1 cellular context compared by ENCODE assay signal in genomic region chr14:100862277-100862676, GRCh38.
TF ChIP-seq lines count a peak whose summit lies in the region.

No MANE protein-coding gene starts in this region.

TF ChIP-seq in HepG2, 621 proteins besides CTCF, POLR2A, EP300 and RAD21:
- no peak for TF ChIP-seq ZNF792 (CRISPR knock-in tag; IDR thresholded peaks at IDR 0.05)
- peak; percentile 72 to 83 for TF ChIP-seq MAFK (conservative IDR thresholded peaks at IDR 0.05 in 1 of 2, IDR thresholded peaks at IDR 0.05 in 1 of 2; ENCODE audit: low read length in 2 of 2)
- no peak for TF ChIP-seq PBX2 (CRISPR knock-in tag; IDR thresholded peaks at IDR 0.05)
- peak; percentile 60 for TF ChIP-seq MAFF (IDR thresholded peaks at IDR 0.05; ENCODE audit: low read depth, low read length)
- TF ChIP-seq FOSL2 (CRISPR knock-in tag; IDR thresholded peaks at IDR 0.05): peak; percentile 58
